In the genomic region with DNA sequence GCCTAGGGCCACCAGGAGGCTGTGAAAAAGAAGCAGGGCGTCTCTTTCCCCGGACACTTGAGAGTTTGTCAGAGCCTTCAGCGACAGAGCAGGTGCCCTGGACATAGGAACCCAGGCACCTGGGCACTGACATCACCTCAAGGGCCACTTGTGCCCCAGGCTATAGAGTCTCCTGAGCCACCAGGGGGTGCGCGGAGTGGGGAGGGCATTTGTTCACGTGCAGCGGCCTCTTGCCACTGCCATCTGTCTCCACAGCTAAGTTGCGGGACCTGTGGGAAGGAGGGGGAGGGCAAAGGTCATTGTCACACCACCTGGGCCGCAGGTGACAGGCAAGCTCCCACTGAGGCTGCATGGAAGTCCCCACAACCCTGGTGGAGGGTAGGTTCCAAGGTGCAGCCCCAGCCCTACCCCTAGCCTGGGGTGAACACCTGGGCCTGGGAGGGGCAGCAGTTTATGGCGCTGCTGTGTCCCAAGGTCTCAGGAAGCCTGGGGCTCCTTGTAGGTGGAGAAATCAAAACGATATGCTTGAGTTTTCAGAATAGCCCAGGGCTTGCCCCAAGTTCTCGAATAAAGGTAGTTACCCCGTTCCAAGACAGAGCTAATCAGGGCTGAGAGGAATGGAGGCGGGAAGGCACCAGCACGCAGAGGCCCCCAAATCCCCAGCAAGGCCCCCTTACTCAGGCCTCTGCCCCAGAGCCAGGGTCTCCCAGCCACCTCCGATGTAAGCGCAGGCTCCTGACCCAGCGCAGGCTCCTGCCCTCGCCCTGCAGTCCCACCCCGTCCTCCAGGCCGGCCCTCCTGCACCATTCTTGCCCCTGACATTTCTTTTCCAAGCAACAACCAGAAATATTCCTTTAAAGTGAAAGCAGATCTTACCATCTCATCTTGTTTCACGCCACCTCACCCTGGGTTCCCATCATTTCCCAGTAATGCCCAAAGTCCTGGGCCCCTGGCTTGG, we compare ENCODE assay signal across 20 cellular contexts.
DNase-seq lines count a peak whose midpoint lies in the region; ATAC-seq, FAIRE-seq and TF ChIP-seq lines count a peak whose summit lies in the region.
"Had no signal": no experiment of that assay in that cellular context is flagged by ENCODE, and none has a peak within 500 bp of the region (broad histone marks: within the 10 kb centered on the region; RNA-seq: fewer than 3 reads in every experiment).

No MANE protein-coding gene starts in this region.

- CTCF ChIA-PET in WTC11 (lab: Charles Lee) (interaction anchor here (0.7 to 3.2 kb wide), 6 partner anchors 11 to 111 kb away, joined by 3 to 16 read pairs (median 4); a partner anchor contains a TSS), Caco-2 (lab: Charles Lee) (no interaction called here), HepG2 (lab: Yijun Ruan, JAX; ENCODE audit: low intra/inter-chr PET ratio, low total read pairs) (no interaction called here)

- no peak for TF ChIP-seq RAD21 in HepG2 (CRISPR knock-in tag; IDR thresholded peaks at IDR 0.05)

- H3K4me2 ChIP-seq in BLaER1: peak overlapping the region; percentile 92
- no peak overlapping the region for H3K4me2 ChIP-seq in HepG2 (ENCODE audit: low read depth, low read length)
- H3K4me2 ChIP-seq: hepatocyte, KMS-11 had no signal

- H3K4me3 ChIP-seq in BLaER1 (no peak overlapping the region), HUES6 (ENCODE audit: low read depth, low read length) (peak overlapping the region; percentile 32; the same call in 1 of the 2 replicates), mucosa of descending colon (no peak overlapping the region), Caco-2 (ENCODE audit: low read depth, low read length) (no peak overlapping the region), HepG2 (replicated peaks in 1 of 3; ENCODE audit: insufficient read depth in 1 of 3, low read depth in 2 of 3, low read length in 3 of 3) (no peak overlapping the region)
- H3K4me3 ChIP-seq: hepatocyte, tibial artery had no signal

- WGBS in HepG2 (ENCODE audit: low lambda C conversion rate): 57% methylated on average over 17 of the region's 22 CpGs

- H4K20me1 ChIP-seq in BLaER1 (no peaks in the 10 kb centered on the region), HepG2 (ENCODE audit: insufficient read depth, low read length) (no peaks in the 10 kb centered on the region)

- H3K9ac ChIP-seq in BLaER1 (peak overlapping the region; percentile 24; the same call in 1 of the 2 replicates), HUES6 (ENCODE audit: low read length) (peak overlapping the region; percentile 44), HepG2 (ENCODE audit: insufficient read depth, low read depth, low read length) (no peak overlapping the region)
- H3K9ac ChIP-seq: KMS-11 had no signal

- H3K4me3 Mint-ChIP-seq in WTC11 (peak overlapping the region; percentile 53), Caco-2 (ENCODE audit: unreplicated experiment) (no peak overlapping the region)
- H3K4me3 Mint-ChIP-seq: activated naive CD4-positive, alpha-beta T cell treated with anti-CD3 and anti-CD28 coated beads for 36 hours; CD4-positive, alpha-beta memory T cell had no signal

- H3K9me3 ChIP-seq in BLaER1: no peaks in the 10 kb centered on the region
- H3K9me3 ChIP-seq in HUES6 (ENCODE audit: control insufficient read depth, insufficient read depth, low read depth, low read length): no peaks in the 10 kb centered on the region
- no peaks in the 10 kb centered on the region for H3K9me3 ChIP-seq in mucosa of descending colon
- H3K9me3 ChIP-seq in Caco-2: no peaks in the 10 kb centered on the region
- no peaks in the 10 kb centered on the region for H3K9me3 ChIP-seq in HepG2 (ENCODE audit: low read length)
- H3K9me3 ChIP-seq: tibial artery had no signal

- ATAC-seq in WTC11: peak; percentile 45
- ATAC-seq in mucosa of descending colon: peak; percentile 79
- ATAC-seq in GM21360 (IDR thresholded peaks at IDR 0.05; ENCODE audit: unreplicated experiment): no peak
- ATAC-seq in HepG2: no peak
- ATAC-seq in GM18511 (IDR thresholded peaks at IDR 0.05; ENCODE audit: unreplicated experiment): no peak

- no peak overlapping the region for H2AFZ ChIP-seq in HepG2 (ENCODE audit: low read length)
- H2AFZ ChIP-seq: hepatocyte had no signal

- TF ChIP-seq CTCF in WTC11 (IDR thresholded peaks at IDR 0.05): no peak
- no peak for TF ChIP-seq CTCF in mucosa of descending colon (IDR thresholded peaks at IDR 0.05)
- TF ChIP-seq CTCF in Caco-2 (IDR thresholded peaks at IDR 0.05; ENCODE audit: insufficient read depth in 1 of 2, low read depth in 1 of 2, low read length in 1 of 2, severe bottlenecking in 1 of 2, unreplicated experiment in 1 of 2): no peak
- no peak for TF ChIP-seq CTCF in HepG2 (CRISPR knock-in tag; IDR thresholded peaks at IDR 0.05)

- H3K27me3 Mint-ChIP-seq in WTC11 (ENCODE audit: low read depth): no peaks in the 10 kb centered on the region
- H3K27me3 Mint-ChIP-seq in Caco-2 (ENCODE audit: insufficient read depth, unreplicated experiment): no peaks in the 10 kb centered on the region

- no peak for TF ChIP-seq POLR2A in HepG2 (IDR thresholded peaks at IDR 0.05; ENCODE audit: insufficient read depth in 1 of 2, low read depth in 2 of 2, low read length in 2 of 2)

- H3K4me1 Mint-ChIP-seq in WTC11: peaks cover 80% of the 10 kb centered on the region
- H3K4me1 Mint-ChIP-seq in Caco-2 (ENCODE audit: low read depth, unreplicated experiment): peaks cover 10% of the 10 kb centered on the region
- H3K4me1 Mint-ChIP-seq: CD4-positive, alpha-beta memory T cell had no signal

- DNase-seq in WTC11 (ENCODE audit: low spot score): peak; percentile 23
- peak; percentile 46 to 71 (median 62) for DNase-seq in mucosa of descending colon
- no peak for DNase-seq in Caco-2
- DNase-seq in HepG2 (ENCODE audit: low spot score): no peak
- DNase-seq: activated T-cell treated with anti-CD3 and anti-CD28 coated beads for 4 hours; CD4-positive, alpha-beta memory T cell; cerebellar nuclear complex; midbrain; NCI-H1092 treated with DMSO at 0.1 percent for 48 hours; NCI-H345; tibial artery had no signal

- no peaks in the 10 kb centered on the region for H3K27me3 ChIP-seq in BLaER1
- no peaks in the 10 kb centered on the region for H3K27me3 ChIP-seq in HUES6 (ENCODE audit: control insufficient read depth, insufficient read depth, low read length)
- H3K27me3 ChIP-seq in Caco-2 (replicated peaks; ENCODE audit: control insufficient read depth, insufficient read depth, low read length): no peaks in the 10 kb centered on the region
- peaks cover 0 to 23% of the 10 kb centered on the region in 2 experiments; a peak in 3 of 5 replicates for H3K27me3 ChIP-seq in HepG2 (ENCODE audit: control insufficient read depth in 1 of 2, insufficient read depth in 2 of 2, low read length in 2 of 2)
- H3K27me3 ChIP-seq: hepatocyte had no signal

- H3K27ac Mint-ChIP-seq in WTC11: peak overlapping the region; percentile 84
- no peak overlapping the region for H3K27ac Mint-ChIP-seq in Caco-2 (ENCODE audit: unreplicated experiment)
- H3K27ac Mint-ChIP-seq: activated naive CD4-positive, alpha-beta T cell treated with anti-CD3 and anti-CD28 coated beads for 36 hours; CD4-positive, alpha-beta memory T cell had no signal

- in situ Hi-C loops in HepG2 (cut with HindIII; ENCODE audit: extremely low pct_ligation_motif_present, low pct_unique_long_range_greater_than_20kb): no loop called here

- H3K27ac ChIP-seq in BLaER1: peak overlapping the region; percentile 79
- H3K27ac ChIP-seq in HUES6 (ENCODE audit: low read depth, low read length): peak overlapping the region; percentile 8; the same call in 1 of the 2 replicates
- H3K27ac ChIP-seq in HepG2 (ENCODE audit: extremely low read length, insufficient read depth, low read length): no peak overlapping the region
- H3K27ac ChIP-seq: hepatocyte, KMS-11, tibial artery had no signal

- H3K36me3 ChIP-seq in BLaER1: no peaks in the 10 kb centered on the region
- H3K36me3 ChIP-seq in HUES6 (ENCODE audit: control insufficient read depth, insufficient read depth, low read length): no peaks in the 10 kb centered on the region
- H3K36me3 ChIP-seq in mucosa of descending colon (ENCODE audit: low read depth): no peaks in the 10 kb centered on the region
- H3K36me3 ChIP-seq in Caco-2 (ENCODE audit: control insufficient read depth, insufficient read depth, low read length): no peaks in the 10 kb centered on the region
- H3K36me3 ChIP-seq in HepG2 (replicated peaks in 1 of 2; ENCODE audit: control insufficient read depth in 1 of 2, insufficient read depth in 2 of 2, low read length in 2 of 2): no peaks in the 10 kb centered on the region
- H3K36me3 ChIP-seq: tibial artery had no signal

- TF ChIP-seq EP300 in HepG2 (IDR thresholded peaks at IDR 0.05; ENCODE audit: low read depth in 2 of 2, low read length in 2 of 2) (no peak), HepG2 (CRISPR knock-in tag; IDR thresholded peaks at IDR 0.05; ENCODE audit: borderline replicate concordance) (no peak)

- BruUV-seq in Caco-2 (replicated peaks; lab: Mats Ljungman, UMichigan) (no TSS peak), HepG2 (replicated peaks; lab: Mats Ljungman, UMichigan) (no TSS peak)

- H3K36me3 Mint-ChIP-seq in WTC11 (peaks cover 2% of the 10 kb centered on the region), Caco-2 (ENCODE audit: insufficient read depth, unreplicated experiment) (no peaks in the 10 kb centered on the region)
- H3K36me3 Mint-ChIP-seq: CD4-positive, alpha-beta memory T cell had no signal

- FAIRE-seq in HepG2 (lab: Jason Lieb, UNC): no peak
- FAIRE-seq: endometrium, keratinocyte had no signal

- H3K9me3 Mint-ChIP-seq in WTC11 (peaks cover 3% of the 10 kb centered on the region; the same call in 1 of the 2 replicates), Caco-2 (ENCODE audit: unreplicated experiment) (no peaks in the 10 kb centered on the region)
- H3K9me3 Mint-ChIP-seq: activated naive CD4-positive, alpha-beta T cell treated with anti-CD3 and anti-CD28 coated beads for 36 hours; CD4-positive, alpha-beta memory T cell had no signal

- no peaks in the 10 kb centered on the region for H3K79me2 ChIP-seq in HepG2 (ENCODE audit: insufficient read depth, low read length)
- H3K79me2 ChIP-seq: hepatocyte had no signal

- intact Hi-C loops in mucosa of descending colon (cut with DNase I, micrococcal nuclease) (no loop called here), Caco-2 (cut with micrococcal nuclease; ENCODE audit: unreplicated experiment) (no loop called here), HepG2 (cut with micrococcal nuclease; ENCODE audit: unreplicated experiment) (no loop called here)

- H3K4me1 ChIP-seq in BLaER1 (peaks cover 52% of the 10 kb centered on the region), HUES6 (ENCODE audit: control insufficient read depth, insufficient read depth, low read length) (peaks cover 70% of the 10 kb centered on the region), mucosa of descending colon (ENCODE audit: low read depth) (peaks cover 27% of the 10 kb centered on the region), Caco-2 (no peaks in the 10 kb centered on the region), HepG2 (ENCODE audit: insufficient read depth, low read length) (no peaks in the 10 kb centered on the region)

- POLR2A ChIA-PET in WTC11 (lab: Charles Lee): no interaction called here
- POLR2A ChIA-PET in Caco-2 (lab: Charles Lee): no interaction called here
- POLR2A ChIA-PET in HepG2 (lab: Yijun Ruan, JAX): no interaction called here

TF ChIP-seq in WTC11, 78 proteins besides CTCF, POLR2A, EP300 and RAD21 (continues in another document):
- TF ChIP-seq CBFB (CRISPR knock-in tag; IDR thresholded peaks at IDR 0.05; ENCODE audit: low read depth): no peak

Comparison
In these comparisons a context has a peak if more than half of its experiments do, and no peak if none do; other contexts are left out.
1. ATAC-seq: peak in WTC11 (single experiment) and mucosa of descending colon (single experiment); none in GM21360 (single experiment), HepG2 (single experiment) and GM18511 (single experiment).
2. DNase-seq: peak in WTC11 (single experiment) and mucosa of descending colon (3 of 3); none in Caco-2 (0 of 2) and HepG2 (single experiment).